25 cellular contexts compared by ENCODE assay signal in the genomic region with DNA sequence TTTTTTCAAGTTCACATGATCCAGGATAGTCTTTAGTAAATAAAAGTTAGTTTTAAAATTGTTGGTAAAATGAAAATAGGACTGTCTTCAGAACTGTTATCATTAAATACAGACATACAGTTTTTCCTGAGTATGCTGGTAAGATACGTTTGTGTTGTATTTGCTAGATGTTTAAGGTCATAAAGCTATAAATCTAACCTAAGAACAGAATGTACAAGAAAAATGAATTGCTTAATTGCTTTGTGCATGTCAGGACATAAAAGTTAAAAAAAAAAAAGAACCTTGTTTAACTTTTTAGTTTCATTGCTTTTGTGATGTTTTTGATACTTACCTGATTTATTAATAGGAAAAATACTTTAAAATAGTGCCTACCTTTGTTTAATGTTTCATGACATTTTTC. TPM values are rescaled to one million over a fixed set of nuclear protein-coding genes. Genes with fewer than 3 reads are reported as not detected.
"Had no signal": no experiment of that assay in that cellular context is flagged by ENCODE, and none has a peak within 500 bp of the region (broad histone marks: within the 10 kb centered on the region; RNA-seq: fewer than 3 reads in every experiment).

No MANE protein-coding gene starts in this region.

- H3K4me2 ChIP-seq: smooth muscle cell had no signal

- H3K9me3 ChIP-seq: heart left ventricle, right atrium auricular region, sigmoid colon had no signal

- H3K27ac ChIP-seq: dorsolateral prefrontal cortex, heart left ventricle, right atrium auricular region, sigmoid colon had no signal

- DNase-seq: cortex of kidney; dorsolateral prefrontal cortex; effector CD8-positive, alpha-beta T cell; heart left ventricle; islet precursor cell; left ventricle myocardium superior; natural killer cell; stimulated activated CD4-positive, alpha-beta T cell treated with anti-CD3 and anti-CD28 coated beads, Interleukin-2, amount 100 ng/mL, for 48 hours; stimulated activated naive CD4-positive, alpha-beta T cell treated with Interleukin-2 at 50 U/mL for 16 hours had no signal

- H3K27me3 ChIP-seq: dorsolateral prefrontal cortex, right atrium auricular region, sigmoid colon had no signal

- FAIRE-seq: frontal cortex, urothelium cell line had no signal

- H3K4me3 ChIP-seq: dorsolateral prefrontal cortex, heart left ventricle, right atrium auricular region, sigmoid colon, smooth muscle cell had no signal

- H3K36me3 ChIP-seq: heart left ventricle, right atrium auricular region, sigmoid colon had no signal

- ATAC-seq: esophagus mucosa, heart left ventricle, left ventricle myocardium superior, natural killer cell had no signal

- H3K4me1 ChIP-seq: heart left ventricle, right atrium auricular region, sigmoid colon had no signal

RNA-seq across cellular contexts. Expression of gene CLDN4, which starts 29.2 kb away (rescaled TPM):
- total RNA-seq: frontal cortex, left ventricle myocardium superior, lung microvascular endothelial cell, myocyte had no signal

RNA-seq across cellular contexts. Expression of gene CLDN3, which starts 31.5 kb away (rescaled TPM):
- total RNA-seq: fibroblast of lung, frontal cortex, glomerular endothelial cell, heart left ventricle, left ventricle myocardium superior, mesenteric fat pad, mononuclear cell, myocyte, natural killer cell, osteocyte, posterior vena cava, right atrium auricular region, smooth muscle cell had no signal
- polyA plus RNA-seq: fibroblast of lung had no signal

RNA-seq across cellular contexts. Expression of gene METTL27, which starts 40.7 kb away (rescaled TPM):
- total RNA-seq: mononuclear cell had no signal

RNA-seq across cellular contexts. Expression of gene TMEM270, which starts 59.4 kb away (rescaled TPM):
- total RNA-seq: cerebellum, esophagus mucosa, fibroblast of lung, frontal cortex, glomerular endothelial cell, heart left ventricle, left ventricle myocardium superior, lung microvascular endothelial cell, mesenteric fat pad, mononuclear cell, myocyte, natural killer cell, neural crest cell, osteocyte, posterior vena cava, right atrium auricular region, sigmoid colon, smooth muscle cell had no signal
- polyA plus RNA-seq: fibroblast of lung, heart left ventricle, smooth muscle cell had no signal
